2 cellular contexts compared by ENCODE assay signal in genomic region chr5:177537389-177538361, GRCh38.
TF ChIP-seq lines count a peak whose summit lies in the region.

No MANE protein-coding gene starts in this region.

TF ChIP-seq in IMR-90, 13 proteins besides CTCF, POLR2A, EP300 and RAD21:
- TF ChIP-seq, protein P1, sequence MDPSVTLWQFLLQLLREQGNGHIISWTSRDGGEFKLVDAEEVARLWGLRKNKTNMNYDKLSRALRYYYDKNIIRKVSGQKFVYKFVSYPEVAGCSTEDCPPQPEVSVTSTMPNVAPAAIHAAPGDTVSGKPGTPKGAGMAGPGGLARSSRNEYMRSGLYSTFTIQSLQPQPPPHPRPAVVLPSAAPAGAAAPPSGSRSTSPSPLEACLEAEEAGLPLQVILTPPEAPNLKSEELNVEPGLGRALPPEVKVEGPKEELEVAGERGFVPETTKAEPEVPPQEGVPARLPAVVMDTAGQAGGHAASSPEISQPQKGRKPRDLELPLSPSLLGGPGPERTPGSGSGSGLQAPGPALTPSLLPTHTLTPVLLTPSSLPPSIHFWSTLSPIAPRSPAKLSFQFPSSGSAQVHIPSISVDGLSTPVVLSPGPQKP (IDR thresholded peaks at IDR 0.05; ENCODE audit: borderline replicate concordance, low read depth, low read length), result no peak
- TF ChIP-seq MXI1 (IDR thresholded peaks at IDR 0.05; ENCODE audit: borderline replicate concordance, low read depth, low read length), result 0 out of 2 replicates have a peak, but pooled peaks have one; percentile 16
- TF ChIP-seq, protein P2, sequence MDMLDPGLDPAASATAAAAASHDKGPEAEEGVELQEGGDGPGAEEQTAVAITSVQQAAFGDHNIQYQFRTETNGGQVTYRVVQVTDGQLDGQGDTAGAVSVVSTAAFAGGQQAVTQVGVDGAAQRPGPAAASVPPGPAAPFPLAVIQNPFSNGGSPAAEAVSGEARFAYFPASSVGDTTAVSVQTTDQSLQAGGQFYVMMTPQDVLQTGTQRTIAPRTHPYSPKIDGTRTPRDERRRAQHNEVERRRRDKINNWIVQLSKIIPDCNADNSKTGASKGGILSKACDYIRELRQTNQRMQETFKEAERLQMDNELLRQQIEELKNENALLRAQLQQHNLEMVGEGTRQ (IDR thresholded peaks at IDR 0.05; ENCODE audit: low read depth, low read length), result peak; percentile 33; the same call in 1 of the 2 replicates
- TF ChIP-seq CHD1 (IDR thresholded peaks at IDR 0.05; ENCODE audit: low read depth, low read length), result no peak
- TF ChIP-seq MAZ (IDR thresholded peaks at IDR 0.05; ENCODE audit: borderline replicate concordance, low read depth, low read length), result peak; percentile 14; the same call in 1 of the 2 replicates
- no peak for TF ChIP-seq RCOR1 (IDR thresholded peaks at IDR 0.05; ENCODE audit: insufficient replicate concordance, low read length)
- no peak for TF ChIP-seq SMC3 (IDR thresholded peaks at IDR 0.05; ENCODE audit: low read depth, low read length)
TF ChIP-seq in IMR-90: peak in this region for 3.

TF ChIP-seq in H1, 55 proteins besides CTCF, POLR2A, EP300 and RAD21:
- no peak for TF ChIP-seq ATF3 (IDR thresholded peaks at IDR 0.05; ENCODE audit: insufficient read depth, low read depth, low read length)
- TF ChIP-seq TEAD4 (IDR thresholded peaks at IDR 0.05; ENCODE audit: low read depth, low read length), result peak; percentile 82
- 0 out of 2 replicates have a peak, but pooled peaks have one; percentile 31 for TF ChIP-seq RBBP5 (IDR thresholded peaks at IDR 0.05; ENCODE audit: borderline replicate concordance, low read depth, low read length)
